ENCODE assay signal across 8 cellular contexts in genomic region chr11:13772223-13773046, GRCh38.
DNase-seq lines count a peak whose midpoint lies in the region; ATAC-seq and TF ChIP-seq lines count a peak whose summit lies in the region.

No MANE protein-coding gene starts in this region.

- ATAC-seq in natural killer cell = peak; percentile 53 to 74 (median 63)
- ATAC-seq in natural killer cell treated with Interleukin-12 subunit alpha and Interleukin-12 subunit beta and Interleukin-15 and Interleukin-18, amount 100 ng/mL, for 72 hours = no peak
- ATAC-seq in sciatic nerve = no peak

- no peak for DNase-seq in natural killer cell
- no peak for DNase-seq in natural killer cell treated with Interleukin-12 subunit alpha and Interleukin-12 subunit beta and Interleukin-15 and Interleukin-18, amount 100 ng/mL, for 72 hours (ENCODE audit: low spot score)
- peak; percentile 57 for DNase-seq in NCI-H2029 (lab: John Stamatoyannopoulos, UW)
- peak in 4 of 5 donors; percentile 7 to 68 (median 26) for DNase-seq in T-helper 1 cell
- DNase-seq in foreskin melanocyte = peak; percentile 42
- DNase-seq in skeletal muscle cell (ENCODE audit: low read depth) = peak; percentile 11
- no peak for DNase-seq in sciatic nerve (ENCODE audit: low spot score)

- no peak overlapping the region for H3K4me3 ChIP-seq in HEK293 (ENCODE audit: low read depth, low read length)
- H3K4me3 ChIP-seq in skeletal muscle cell (ENCODE audit: low read depth, low read length) = no peak overlapping the region

- H3K9me3 ChIP-seq in HEK293 (ENCODE audit: control insufficient read depth, insufficient read depth, low read depth, low read length) = no peaks in the 10 kb centered on the region

- no peaks in the 10 kb centered on the region for H3K4me1 Mint-ChIP-seq in natural killer cell
- H3K4me1 Mint-ChIP-seq in natural killer cell treated with Interleukin-12 subunit alpha and Interleukin-12 subunit beta and Interleukin-15 and Interleukin-18, amount 100 ng/mL, for 72 hours (ENCODE audit: low read depth in 2 of 2) = no peaks in the 10 kb centered on the region

- no peak overlapping the region for H3K4me3 Mint-ChIP-seq in natural killer cell
- H3K4me3 Mint-ChIP-seq in natural killer cell treated with Interleukin-12 subunit alpha and Interleukin-12 subunit beta and Interleukin-15 and Interleukin-18, amount 100 ng/mL, for 72 hours = no peak overlapping the region

- H3K36me3 ChIP-seq in HEK293 (ENCODE audit: control insufficient read depth in 2 of 2, insufficient read depth in 1 of 2, low read length in 2 of 2) = no peaks in the 10 kb centered on the region

- intact Hi-C loops in natural killer cell (cut with micrococcal nuclease) = loop anchor here (1.0 kb wide), 2 partner anchors 376 to 477 kb away; no protein-coding TSS in a partner anchor
- intact Hi-C loops in sciatic nerve (cut with DNase I) = no loop called here

- H3K4me1 ChIP-seq in HEK293 (ENCODE audit: control insufficient read depth, insufficient read depth, low read length) = no peaks in the 10 kb centered on the region

- H3K27me3 Mint-ChIP-seq in natural killer cell (ENCODE audit: low read depth in 2 of 2) = peaks cover 13 to 25% of the 10 kb centered on the region in 2 donors
- H3K27me3 Mint-ChIP-seq in natural killer cell treated with Interleukin-12 subunit alpha and Interleukin-12 subunit beta and Interleukin-15 and Interleukin-18, amount 100 ng/mL, for 72 hours = peaks cover 5 to 12% of the 10 kb centered on the region in 2 donors

- POLR2A ChIA-PET in HEK293 (lab: Yijun Ruan, JAX) = no interaction called here

- no peaks in the 10 kb centered on the region for H3K9me3 Mint-ChIP-seq in natural killer cell
- H3K9me3 Mint-ChIP-seq in natural killer cell treated with Interleukin-12 subunit alpha and Interleukin-12 subunit beta and Interleukin-15 and Interleukin-18, amount 100 ng/mL, for 72 hours = no peaks in the 10 kb centered on the region

- CTCF ChIA-PET in HEK293 (lab: Yijun Ruan, JAX) = interaction anchor here (0.6 to 3.4 kb wide), 46 partner anchors 9 to 687 kb away, joined by 3 to 25 read pairs (median 4); no protein-coding TSS in a partner anchor

- TF ChIP-seq CTCF in natural killer cell (IDR thresholded peaks at IDR 0.05) (peak; percentile 68), HEK293 (tag by site-specific recombination; IDR thresholded peaks at IDR 0.05) (no peak)

- H3K27ac ChIP-seq in HEK293 (ENCODE audit: extremely low read depth, low read depth, low read length) = no peak overlapping the region

- H3K36me3 Mint-ChIP-seq in natural killer cell = no peaks in the 10 kb centered on the region
- H3K36me3 Mint-ChIP-seq in natural killer cell treated with Interleukin-12 subunit alpha and Interleukin-12 subunit beta and Interleukin-15 and Interleukin-18, amount 100 ng/mL, for 72 hours = no peaks in the 10 kb centered on the region

- H3K27ac Mint-ChIP-seq in natural killer cell = no peak overlapping the region
- H3K27ac Mint-ChIP-seq in natural killer cell treated with Interleukin-12 subunit alpha and Interleukin-12 subunit beta and Interleukin-15 and Interleukin-18, amount 100 ng/mL, for 72 hours = no peak overlapping the region

TF ChIP-seq in HEK293, 187 proteins besides CTCF, POLR2A, EP300 and RAD21 (continues in another document):
- TF ChIP-seq ZFP41 (tag by site-specific recombination; IDR thresholded peaks at IDR 0.05; ENCODE audit: borderline replicate concordance) = no peak
- no peak for TF ChIP-seq INSM2 (tag by site-specific recombination; IDR thresholded peaks at IDR 0.05)
- TF ChIP-seq ZNF600 (tag by site-specific recombination; IDR thresholded peaks at IDR 0.05) = no peak
- no peak for TF ChIP-seq ZNF16 (tag by site-specific recombination; IDR thresholded peaks at IDR 0.05; ENCODE audit: low read depth)
- TF ChIP-seq ZNF792 (tag by site-specific recombination; IDR thresholded peaks at IDR 0.05) = no peak
- TF ChIP-seq ZNF585B (tag by site-specific recombination; IDR thresholded peaks at IDR 0.05) = no peak
- TF ChIP-seq ZFP69B (tag by site-specific recombination; IDR thresholded peaks at IDR 0.05) = no peak
- TF ChIP-seq ZNF280D (tag by site-specific recombination; IDR thresholded peaks at IDR 0.05) = no peak
- no peak for TF ChIP-seq ZFP3 (tag by site-specific recombination; IDR thresholded peaks at IDR 0.05; ENCODE audit: low read depth)
- TF ChIP-seq ZNF211 (tag by site-specific recombination; IDR thresholded peaks at IDR 0.05; ENCODE audit: low read depth) = no peak
- TF ChIP-seq ZNF561 (tag by site-specific recombination; IDR thresholded peaks at IDR 0.05; ENCODE audit: borderline replicate concordance) = no peak
- TF ChIP-seq ZNF335 (tag by site-specific recombination; conservative IDR thresholded peaks at IDR 0.05) = no peak
- TF ChIP-seq REST (tag by site-specific recombination; IDR thresholded peaks at IDR 0.05) = no peak
- no peak for TF ChIP-seq ZNF707 (tag by site-specific recombination; IDR thresholded peaks at IDR 0.05)
- 0 out of 2 replicates have a peak, but pooled peaks have one; percentile 32 for TF ChIP-seq TRIM28 (IDR thresholded peaks at IDR 0.05; ENCODE audit: borderline replicate concordance, low read length)
- no peak for TF ChIP-seq ZNF677 (tag by site-specific recombination; IDR thresholded peaks at IDR 0.05)
- TF ChIP-seq SCRT2 (tag by site-specific recombination; IDR thresholded peaks at IDR 0.05) = no peak
- no peak for TF ChIP-seq ZNF155 (tag by site-specific recombination; IDR thresholded peaks at IDR 0.05)
- TF ChIP-seq ZSCAN23 (tag by site-specific recombination; IDR thresholded peaks at IDR 0.05) = no peak
- no peak for TF ChIP-seq ZNF747 (tag by site-specific recombination; IDR thresholded peaks at IDR 0.05)
- peak; percentile 89 for TF ChIP-seq ZNF654 (tag by site-specific recombination; IDR thresholded peaks at IDR 0.05; ENCODE audit: low read depth)
- no peak for TF ChIP-seq ZNF629 (tag by site-specific recombination; IDR thresholded peaks at IDR 0.05)
- no peak for TF ChIP-seq ZNF157 (tag by site-specific recombination; IDR thresholded peaks at IDR 0.05)
- TF ChIP-seq ZNF223 (tag by site-specific recombination; IDR thresholded peaks at IDR 0.05) = no peak

Comparison
In these comparisons a context has a peak if more than half of its experiments do, and no peak if none do; other contexts are left out.
1. ATAC-seq: peak in natural killer cell (3 of 3); none in natural killer cell treated with Interleukin-12 subunit alpha and Interleukin-12 subunit beta and Interleukin-15 and Interleukin-18, amount 100 ng/mL, for 72 hours (0 of 2) and sciatic nerve (single experiment).
2. DNase-seq: peak in NCI-H2029 (single experiment), T-helper 1 cell (4 of 5), foreskin melanocyte (single experiment) and skeletal muscle cell (single experiment); none in natural killer cell (single experiment), natural killer cell treated with Interleukin-12 subunit alpha and Interleukin-12 subunit beta and Interleukin-15 and Interleukin-18, amount 100 ng/mL, for 72 hours (single experiment) and sciatic nerve (single experiment).